10 cellular contexts compared by ENCODE assay signal in the genomic region with DNA sequence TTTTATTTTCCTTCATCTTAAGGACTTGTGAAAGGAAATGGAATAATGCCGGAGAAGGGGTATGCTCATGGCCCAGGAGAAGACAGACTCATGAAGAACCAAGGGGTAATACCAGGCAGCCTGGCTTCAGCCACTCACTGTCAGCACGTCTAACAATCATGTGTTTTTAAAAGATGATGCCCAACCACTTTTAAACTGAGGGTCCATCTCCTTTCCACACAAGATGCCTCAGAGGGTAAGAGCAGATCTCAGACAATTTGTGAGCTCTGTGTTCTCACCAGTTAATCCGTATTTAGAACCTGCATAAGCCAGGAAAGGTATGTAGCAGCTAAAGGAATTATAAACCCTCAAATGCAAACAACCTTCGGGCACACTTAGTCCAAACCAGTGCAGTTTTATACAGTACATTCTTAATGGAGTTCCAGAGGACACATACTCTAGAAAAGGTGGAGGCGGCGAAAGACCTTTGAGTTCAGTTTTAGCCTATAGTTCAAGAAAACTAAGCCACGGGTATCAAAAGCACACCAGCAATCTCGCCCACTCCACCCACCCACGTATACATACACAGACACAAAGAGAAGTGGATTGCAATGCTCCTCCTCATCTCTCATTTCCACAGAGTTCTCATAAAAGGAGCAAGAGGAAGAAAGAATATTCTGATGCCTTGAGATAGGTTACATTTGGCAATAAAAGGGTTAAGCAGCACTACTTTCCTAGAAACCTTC. TPM values are rescaled to one million over a fixed set of nuclear protein-coding genes. Genes with fewer than 3 reads are reported as not detected.
A peak's percentile ranks its signal among the peaks of the same experiment; 100 is the strongest.
DNase-seq lines count a peak whose midpoint lies in the region; ATAC-seq and TF ChIP-seq lines count a peak whose summit lies in the region.
"Had no signal": no experiment of that assay in that cellular context is flagged by ENCODE, and none has a peak within 500 bp of the region (broad histone marks: within the 10 kb centered on the region; RNA-seq: fewer than 3 reads in every experiment).

No MANE protein-coding gene starts in this region.

- no peak for DNase-seq in GM12865 (ENCODE audit: low read depth)
- no peak for DNase-seq in MM.1S
- DNase-seq in central memory CD8-positive, alpha-beta T cell (ENCODE audit: low spot score in 2 of 2): no peak
- no peak for DNase-seq in aorta
- DNase-seq: HCEC 1CT, KG1 had no signal

- H3K27ac Mint-ChIP-seq in central memory CD8-positive, alpha-beta T cell (ENCODE audit: low read depth): peak overlapping the region; percentile 86

- WGBS in aorta, 2 donors: 55 to 57% methylated on average over 9 of the region's 9 CpGs

- no peaks in the 10 kb centered on the region; the same call in 1 of the 2 replicates for H4K20me1 ChIP-seq in MM.1S (ENCODE audit: insufficient read depth, low read length)

- H3K27me3 Mint-ChIP-seq in central memory CD8-positive, alpha-beta T cell: no peaks in the 10 kb centered on the region

- peak overlapping the region; percentile 77 for H3K4me2 ChIP-seq in MM.1S (ENCODE audit: low read depth, low read length)

- H3K36me3 Mint-ChIP-seq in central memory CD8-positive, alpha-beta T cell (ENCODE audit: insufficient read depth): peaks cover 31% of the 10 kb centered on the region

- peaks cover 60% of the 10 kb centered on the region for H3K4me1 Mint-ChIP-seq in central memory CD8-positive, alpha-beta T cell

- H3K9ac ChIP-seq in MM.1S (ENCODE audit: low read length): no peak overlapping the region

- peak overlapping the region; percentile 97 for H3K4me3 Mint-ChIP-seq in central memory CD8-positive, alpha-beta T cell

- no peak for ATAC-seq in central memory CD8-positive, alpha-beta T cell (replicated peaks; ENCODE audit: extremely low read depth, poor library complexity, severe bottlenecking)
- ATAC-seq in GM21515 (IDR thresholded peaks at IDR 0.05; ENCODE audit: unreplicated experiment): no peak
- no peak for ATAC-seq in HG03354 (IDR thresholded peaks at IDR 0.05; ENCODE audit: poor library complexity, severe bottlenecking, unreplicated experiment)
- ATAC-seq in aorta (ENCODE audit: low FRiP score): no peak
- ATAC-seq in GM21825 (IDR thresholded peaks at IDR 0.05; ENCODE audit: unreplicated experiment): no peak

- TF ChIP-seq CTCF in GM12865 (IDR thresholded peaks at IDR 0.05; ENCODE audit: insufficient read depth, low read depth, low read length, missing control alignments): no peak
- TF ChIP-seq CTCF in MM.1S (IDR thresholded peaks at IDR 0.05; ENCODE audit: low read length): no peak
- no peak for TF ChIP-seq CTCF in neutrophil (IDR thresholded peaks at IDR 0.05)

- peaks cover 11% of the 10 kb centered on the region; the same call in 1 of the 2 replicates for H3F3A ChIP-seq in MM.1S (ENCODE audit: insufficient read depth, low read length)

- intact Hi-C loops in aorta (cut with DNase I): no loop called here

- H3K9me3 Mint-ChIP-seq in central memory CD8-positive, alpha-beta T cell: no peaks in the 10 kb centered on the region

- no peaks in the 10 kb centered on the region for H3K9me2 ChIP-seq in MM.1S (replicated peaks; ENCODE audit: insufficient read depth, low read length)

- peaks cover 74% of the 10 kb centered on the region for H3K79me2 ChIP-seq in MM.1S (ENCODE audit: low read length)

- 0 out of 2 replicates have a peak, but pooled peaks cover 3% of the 10 kb centered on the region for H3K36me3 ChIP-seq in MM.1S (replicated peaks; ENCODE audit: insufficient read depth, low read length)
- peaks cover 15% of the 10 kb centered on the region for H3K36me3 ChIP-seq in neutrophil
- H3K36me3 ChIP-seq in aorta (ENCODE audit: control insufficient read depth in 1 of 2, insufficient read depth in 2 of 2, low read length in 1 of 2): peaks cover 0 to 3% of the 10 kb centered on the region in 2 donors

- H3K4me3 ChIP-seq in GM12865 (ENCODE audit: low read depth, low read length): peak overlapping the region; percentile 63
- H3K4me3 ChIP-seq in MM.1S (ENCODE audit: low read length): no peak overlapping the region
- peak overlapping the region; percentile 87 to 92 for H3K4me3 ChIP-seq in neutrophil (ENCODE audit: low read depth in 1 of 2, low read length in 1 of 2)
- H3K4me3 ChIP-seq in aorta (ENCODE audit: low read length in 2 of 2): no peak overlapping the region

- H3K27me3 ChIP-seq in MM.1S (replicated peaks; ENCODE audit: insufficient read depth, low read length): no peaks in the 10 kb centered on the region
- no peaks in the 10 kb centered on the region for H3K27me3 ChIP-seq in neutrophil
- H3K27me3 ChIP-seq in aorta (ENCODE audit: control insufficient read depth in 1 of 2, insufficient read depth in 2 of 2, low read length in 1 of 2): no peaks in the 10 kb centered on the region

- H3K4me1 ChIP-seq in MM.1S (ENCODE audit: low read length): peaks cover 15% of the 10 kb centered on the region
- peaks cover 56 to 70% of the 10 kb centered on the region in 2 experiments for H3K4me1 ChIP-seq in neutrophil (ENCODE audit: control insufficient read depth in 1 of 2, insufficient read depth in 1 of 2, low read depth in 1 of 2, low read length in 1 of 2)
- H3K4me1 ChIP-seq in aorta (ENCODE audit: control insufficient read depth in 1 of 2, insufficient read depth in 2 of 2, low read length in 2 of 2): peaks cover 0 to 8% of the 10 kb centered on the region in 2 donors

- H3K27ac ChIP-seq in MM.1S (ENCODE audit: low read length) (no peak overlapping the region), neutrophil (peak overlapping the region; percentile 97), aorta (ENCODE audit: low read depth in 1 of 2, low read length in 2 of 2) (peak overlapping the region in 1 of 2 donors; percentile 21)

- H3K9me3 ChIP-seq in MM.1S (replicated peaks; ENCODE audit: insufficient read depth, low read length): no peaks in the 10 kb centered on the region
- no peaks in the 10 kb centered on the region for H3K9me3 ChIP-seq in neutrophil
- no peaks in the 10 kb centered on the region for H3K9me3 ChIP-seq in aorta (ENCODE audit: control insufficient read depth, low read length)

- no peak overlapping the region for H2AFZ ChIP-seq in MM.1S (ENCODE audit: low read length)

RNA-seq across cellular contexts. Expression of a gene that starts 2.6 kb away (rescaled TPM):
- total RNA-seq in aorta: 100 to 1,000 TPM in 1 of 2 donors, 10 to 100 TPM in 1; 93.4 to 125 TPM
- 10 to 100 TPM; 30.8 to 44.1 TPM for polyA plus RNA-seq in aorta

RNA-seq across cellular contexts. Expression of a gene that starts 20.5 kb away (rescaled TPM):
- 10 to 100 TPM; 52.4 to 54.3 TPM for total RNA-seq in aorta
- polyA plus RNA-seq in aorta: 10 to 100 TPM; 21.3 to 86.8 TPM

RNA-seq across cellular contexts. Expression of a gene that starts 20.6 kb away (rescaled TPM):
- total RNA-seq in aorta: 1 to 10 TPM; 1.5 to 1.9 TPM
- polyA plus RNA-seq in aorta: 1 to 10 TPM in 1 of 2 donors, under 1 TPM in 1; 0.63 to 2.9 TPM

RNA-seq across cellular contexts. Expression of a gene that starts 35.1 kb away (rescaled TPM):
- 10 to 100 TPM; 33.1 to 47.3 TPM for total RNA-seq in aorta
- polyA plus RNA-seq in aorta: 10 to 100 TPM in 1 of 2 donors, 1 to 10 TPM in 1; 9.4 to 59.7 TPM

Comparison
In these comparisons a context has a peak if more than half of its experiments do, and no peak if none do; other contexts are left out.
1. H3K4me3 ChIP-seq: peak in GM12865 (single experiment) and neutrophil (2 of 2); none in MM.1S (single experiment) and aorta (0 of 2).